31 cellular contexts compared by ENCODE assay signal in genomic region chr20:2891343-2891742, GRCh38. TPM values are rescaled to one million over a fixed set of nuclear protein-coding genes. Genes with fewer than 3 reads are reported as not detected.
A peak's percentile ranks its signal among the peaks of the same experiment; 100 is the strongest.
DNase-seq lines count a peak whose midpoint lies in the region; ATAC-seq and TF ChIP-seq lines count a peak whose summit lies in the region.
"Had no signal": no experiment of that assay in that cellular context is flagged by ENCODE, and none has a peak within 500 bp of the region (broad histone marks: within the 10 kb centered on the region; RNA-seq: fewer than 3 reads in every experiment).

No MANE protein-coding gene starts in this region.

- DNase-seq in activated CD4-positive, alpha-beta T cell treated with anti-CD3 and anti-CD28 coated beads for 36 hours, result no peak
- no peak for DNase-seq in activated CD4-positive, alpha-beta T cell treated with anti-CD3 and anti-CD28 coated beads for 48 hours
- DNase-seq in HFFc6 (no peak), gastrocnemius medialis (no peak), cerebellar nuclear complex (lab: John Stamatoyannopoulos, UW) (no peak), NK-92 (lab: John Stamatoyannopoulos, UW; ENCODE audit: unreplicated experiment) (no peak)
- DNase-seq in activated naive CD8-positive, alpha-beta T cell treated with anti-CD3 and anti-CD28 coated beads for 36 hours, result no peak
- DNase-seq: activated naive CD4-positive, alpha-beta T cell treated with anti-CD3 and anti-CD28 coated beads, Interleukin-2, amount 50 U/mL, for 16 hours; activated T-cell treated with anti-CD3 and anti-CD28 coated beads, Interleukin-2, amount 50 U/mL, for 4 hours; central memory CD4-positive, alpha-beta T cell; DMS153; endodermal cell; Karpas-422; left colon; NCI-H1694; NCI-H2171; NCI-H510A treated with DMSO at 0.1 percent for 48 hours; NK-92 treated with Interleukin-12 subunit alpha and Interleukin-12 subunit beta, amount 100 ng/mL, for 24 hours; right lobe of liver; SHP77; stimulated activated CD4-positive, alpha-beta T cell treated with anti-CD3 and anti-CD28 coated beads, Interleukin-12 subunit alpha, Interleukin-12 subunit beta, amount 100 ng/mL, for 4 hours; stimulated activated CD4-positive, alpha-beta T cell treated with anti-CD3 and anti-CD28 coated beads, Interleukin-4, amount 100 ng/mL, for 24 hours had no signal

- no peaks in the 10 kb centered on the region for H3K9me3 ChIP-seq in gastrocnemius medialis
- H3K9me3 ChIP-seq: right lobe of liver, thoracic aorta, vagina had no signal

- H3K36me3 ChIP-seq in gastrocnemius medialis, result no peaks in the 10 kb centered on the region
- H3K36me3 ChIP-seq: ascending aorta, esophagus muscularis mucosa, right lobe of liver, thoracic aorta, vagina had no signal

- peak overlapping the region; percentile 27 to 64 (median 36) for H3K27ac ChIP-seq in gastrocnemius medialis
- H3K27ac ChIP-seq: ascending aorta, esophagus muscularis mucosa, foreskin keratinocyte, right lobe of liver, thoracic aorta, vagina had no signal

- intact Hi-C loops in activated CD4-positive, alpha-beta T cell treated with anti-CD3 and anti-CD28 coated beads for 36 hours (cut with DNase I, micrococcal nuclease), result loop anchor here in 1 of 2 experiments (10.0 kb wide), 1 partner anchor 53 kb away; no protein-coding TSS in a partner anchor
- intact Hi-C loops in gastrocnemius medialis (cut with DNase I; ENCODE audit: low total_unique reads), result no loop called here

- no peak overlapping the region for H3K4me3 ChIP-seq in gastrocnemius medialis
- H3K4me3 ChIP-seq: ascending aorta, esophagus muscularis mucosa, right lobe of liver, thoracic aorta, vagina had no signal

- H3K27ac Mint-ChIP-seq in activated CD4-positive, alpha-beta T cell treated with anti-CD3 and anti-CD28 coated beads for 36 hours, result peak overlapping the region; percentile 59
- H3K27ac Mint-ChIP-seq in HFFc6, result peak overlapping the region; percentile 78
- peak overlapping the region; percentile 50 for H3K27ac Mint-ChIP-seq in activated naive CD8-positive, alpha-beta T cell treated with anti-CD3 and anti-CD28 coated beads for 36 hours
- H3K27ac Mint-ChIP-seq: dendritic cell treated with granulocyte-macrophage colony-stimulating factor and Interleukin-4, amounts not matched to agents 40 ng/mL and 50 ng/mL, for 4 days; endodermal cell; memory B cell; stimulated activated memory B cell treated with anti-CD40 and anti-IgM and Interleukin-4, amounts not matched to agents 10 μg/mL and 1 μg/mL and 100 μg/mL, for 72 hours had no signal

- H3K36me3 Mint-ChIP-seq in activated CD4-positive, alpha-beta T cell treated with anti-CD3 and anti-CD28 coated beads for 36 hours (ENCODE audit: low read depth), result peaks cover 22% of the 10 kb centered on the region
- peaks cover 15% of the 10 kb centered on the region; the same call in 1 of the 2 replicates for H3K36me3 Mint-ChIP-seq in HFFc6 (ENCODE audit: low read depth)
- H3K36me3 Mint-ChIP-seq in activated naive CD8-positive, alpha-beta T cell treated with anti-CD3 and anti-CD28 coated beads for 36 hours, result peaks cover 31% of the 10 kb centered on the region

- no peak overlapping the region for H3K4me3 Mint-ChIP-seq in activated CD4-positive, alpha-beta T cell treated with anti-CD3 and anti-CD28 coated beads for 36 hours
- H3K4me3 Mint-ChIP-seq in HFFc6, result peak overlapping the region; percentile 21
- no peak overlapping the region for H3K4me3 Mint-ChIP-seq in activated naive CD8-positive, alpha-beta T cell treated with anti-CD3 and anti-CD28 coated beads for 36 hours
- H3K4me3 Mint-ChIP-seq: activated T-cell treated with anti-CD3 and anti-CD28 coated beads, Interleukin-2, amount 50 U/mL, for 4 hours; dendritic cell treated with granulocyte-macrophage colony-stimulating factor and Interleukin-4, amounts not matched to agents 40 ng/mL and 50 ng/mL, for 4 days; endodermal cell; memory B cell; stimulated activated memory B cell treated with anti-CD40 and anti-IgM and Interleukin-4, amounts not matched to agents 10 μg/mL and 1 μg/mL and 100 μg/mL, for 72 hours had no signal

- no peak for ATAC-seq in activated CD4-positive, alpha-beta T cell treated with anti-CD3 and anti-CD28 coated beads for 36 hours
- ATAC-seq in gastrocnemius medialis (no peak), HG03442 (IDR thresholded peaks at IDR 0.05; ENCODE audit: unreplicated experiment) (no peak)
- ATAC-seq: activated T-cell treated with anti-CD3 and anti-CD28 coated beads, Interleukin-2, amount 50 U/mL, for 4 hours; right lobe of liver; stimulated activated memory B cell treated with anti-CD40 and anti-IgM and Interleukin-4, amounts not matched to agents 10 μg/mL and 1 μg/mL and 100 μg/mL, for 72 hours had no signal

- no peak for TF ChIP-seq POLR2A in gastrocnemius medialis (IDR thresholded peaks at IDR 0.05)

- CTCF ChIA-PET in activated CD4-positive, alpha-beta T cell treated with anti-CD3 and anti-CD28 coated beads for 36 hours (lab: Charles Lee), result no interaction called here

- no peaks in the 10 kb centered on the region for H3K27me3 Mint-ChIP-seq in activated CD4-positive, alpha-beta T cell treated with anti-CD3 and anti-CD28 coated beads for 36 hours
- H3K27me3 Mint-ChIP-seq in HFFc6 (ENCODE audit: insufficient read depth), result peaks cover 5% of the 10 kb centered on the region; the same call in 1 of the 2 replicates
- no peaks in the 10 kb centered on the region for H3K27me3 Mint-ChIP-seq in activated naive CD8-positive, alpha-beta T cell treated with anti-CD3 and anti-CD28 coated beads for 36 hours
- H3K27me3 Mint-ChIP-seq: dendritic cell treated with granulocyte-macrophage colony-stimulating factor and Interleukin-4, amounts not matched to agents 40 ng/mL and 50 ng/mL, for 4 days; memory B cell; stimulated activated memory B cell treated with anti-CD40 and anti-IgM and Interleukin-4, amounts not matched to agents 10 μg/mL and 1 μg/mL and 100 μg/mL, for 72 hours had no signal

- peaks cover 42% of the 10 kb centered on the region for H3K4me1 Mint-ChIP-seq in activated CD4-positive, alpha-beta T cell treated with anti-CD3 and anti-CD28 coated beads for 36 hours
- peaks cover 29% of the 10 kb centered on the region for H3K4me1 Mint-ChIP-seq in HFFc6 (ENCODE audit: low read depth)
- H3K4me1 Mint-ChIP-seq in activated naive CD8-positive, alpha-beta T cell treated with anti-CD3 and anti-CD28 coated beads for 36 hours, result peaks cover 40% of the 10 kb centered on the region

- POLR2A ChIA-PET in activated CD4-positive, alpha-beta T cell treated with anti-CD3 and anti-CD28 coated beads for 36 hours (lab: Charles Lee), result no interaction called here

- H3K4me1 ChIP-seq in gastrocnemius medialis, result peaks cover 36 to 48% of the 10 kb centered on the region in 2 donors
- H3K4me1 ChIP-seq: ascending aorta, right lobe of liver had no signal

- no peak for TF ChIP-seq CTCF in HFFc6 (IDR thresholded peaks at IDR 0.05)
- no peak for TF ChIP-seq CTCF in gastrocnemius medialis (IDR thresholded peaks at IDR 0.05 in 4 of 5, conservative IDR thresholded peaks at IDR 0.05 in 1 of 5)

- in situ Hi-C loops in gastrocnemius medialis (cut with MboI; ENCODE audit: low sequenced_read_pairs in 4 of 4), result no loop called here

- H3K27me3 ChIP-seq in gastrocnemius medialis, result no peaks in the 10 kb centered on the region
- H3K27me3 ChIP-seq: ascending aorta, esophagus muscularis mucosa, foreskin keratinocyte, right lobe of liver, vagina had no signal

- peaks cover 2% of the 10 kb centered on the region for H3K9me3 Mint-ChIP-seq in activated CD4-positive, alpha-beta T cell treated with anti-CD3 and anti-CD28 coated beads for 36 hours (ENCODE audit: low read depth)
- peaks cover 6% of the 10 kb centered on the region for H3K9me3 Mint-ChIP-seq in HFFc6
- peaks cover 2% of the 10 kb centered on the region for H3K9me3 Mint-ChIP-seq in activated naive CD8-positive, alpha-beta T cell treated with anti-CD3 and anti-CD28 coated beads for 36 hours
- H3K9me3 Mint-ChIP-seq: activated T-cell treated with anti-CD3 and anti-CD28 coated beads, Interleukin-2, amount 50 U/mL, for 4 hours; dendritic cell treated with granulocyte-macrophage colony-stimulating factor and Interleukin-4, amounts not matched to agents 40 ng/mL and 50 ng/mL, for 4 days; memory B cell; stimulated activated memory B cell treated with anti-CD40 and anti-IgM and Interleukin-4, amounts not matched to agents 10 μg/mL and 1 μg/mL and 100 μg/mL, for 72 hours had no signal

RNA-seq across cellular contexts. Expression of gene PTPRA, which starts 18.1 kb away (rescaled TPM):
- total RNA-seq in activated CD4-positive, alpha-beta T cell treated with anti-CD3 and anti-CD28 coated beads for 36 hours, result 10 to 100 TPM; 58.5 to 86.3 TPM
- 10 to 100 TPM; 44.3 to 54.4 (median 48.7) TPM for total RNA-seq in HFFc6 (2021; fragmentation: NEBNext Ultra II Directional; extraction: Animal tissue kit (Norgen Biotek cat#: 25700))
- total RNA-seq in activated naive CD8-positive, alpha-beta T cell treated with anti-CD3 and anti-CD28 coated beads for 36 hours, result 10 to 100 TPM; 40.6 to 43.0 TPM
- total RNA-seq in gastrocnemius medialis, result 10 to 100 TPM; 18.9 to 32.5 (median 27.3) TPM

RNA-seq across cellular contexts. Expression of gene VPS16, which starts 50.8 kb away (rescaled TPM):
- total RNA-seq in activated CD4-positive, alpha-beta T cell treated with anti-CD3 and anti-CD28 coated beads for 36 hours, result 10 to 100 TPM; 32.3 to 47.6 TPM
- total RNA-seq in HFFc6 (2021; fragmentation: NEBNext Ultra II Directional; extraction: Animal tissue kit (Norgen Biotek cat#: 25700)), result 10 to 100 TPM; 30.6 to 36.3 (median 35.2) TPM
- 10 to 100 TPM; 33.5 to 34.1 TPM for total RNA-seq in activated naive CD8-positive, alpha-beta T cell treated with anti-CD3 and anti-CD28 coated beads for 36 hours
- 10 to 100 TPM; 17.3 to 26.4 (median 21.6) TPM for total RNA-seq in gastrocnemius medialis

RNA-seq across cellular contexts. Expression of gene PCED1A, which starts 50.9 kb away (rescaled TPM):
- total RNA-seq in activated CD4-positive, alpha-beta T cell treated with anti-CD3 and anti-CD28 coated beads for 36 hours, result 10 to 100 TPM; 29.4 to 35.3 TPM
- 10 to 100 TPM; 22.0 to 24.8 (median 23.8) TPM for total RNA-seq in HFFc6 (2021; fragmentation: NEBNext Ultra II Directional; extraction: Animal tissue kit (Norgen Biotek cat#: 25700))
- 10 to 100 TPM; 24.2 to 26.3 TPM for total RNA-seq in activated naive CD8-positive, alpha-beta T cell treated with anti-CD3 and anti-CD28 coated beads for 36 hours
- 1 to 10 TPM; 2.6 to 9.3 (median 5.7) TPM for total RNA-seq in gastrocnemius medialis
